8 cellular contexts compared by ENCODE assay signal in genomic region chr12:42590324-42590934, GRCh38. TPM values are rescaled to one million over a fixed set of nuclear protein-coding genes. Genes with fewer than 3 reads are reported as not detected.
DNase-seq lines count a peak whose midpoint lies in the region; ATAC-seq and TF ChIP-seq lines count a peak whose summit lies in the region.

No MANE protein-coding gene starts in this region.

- H3K4me3 Mint-ChIP-seq in naive B cell: peak overlapping the region; percentile 83 to 96 (median 92)

- peak; percentile 65 for DNase-seq in Right ventricle myocardium inferior (ENCODE audit: missing footprints)
- DNase-seq in cardiac septum (ENCODE audit: low spot score): no peak
- no peak for DNase-seq in SK-N-MC (ENCODE audit: low read depth, low spot score)
- DNase-seq in epithelial cell of esophagus (ENCODE audit: low read depth): peak; percentile 28
- peak; percentile 32 for DNase-seq in naive B cell
- no peak for DNase-seq in NCI-H345 treated with DMSO at 0.1 percent for 48 hours (lab: John Stamatoyannopoulos, UW; ENCODE audit: unreplicated experiment)
- no peak for DNase-seq in iPS-NIHi7 (ENCODE audit: extremely low spot score)
- DNase-seq in HUDEP-2 (lab: John Stamatoyannopoulos, UW; ENCODE audit: unreplicated experiment in 76 of 76): no peak

- peaks cover 12 to 23% (median 16%) of the 10 kb centered on the region in 3 donors for H3K4me1 Mint-ChIP-seq in naive B cell

- no peaks in the 10 kb centered on the region for H3K36me3 ChIP-seq in SK-N-MC (ENCODE audit: insufficient read depth, low read length)

- H3K9me3 Mint-ChIP-seq in naive B cell: no peaks in the 10 kb centered on the region

- ATAC-seq in Right ventricle myocardium inferior: peak; percentile 41
- ATAC-seq in naive B cell (ENCODE audit: low read depth in 2 of 2): peak; percentile 18 to 32

- H3K27me3 Mint-ChIP-seq in naive B cell: peaks cover 44 to 58% (median 54%) of the 10 kb centered on the region in 3 donors

- TF ChIP-seq CTCF in epithelial cell of esophagus (IDR thresholded peaks at IDR 0.05; ENCODE audit: insufficient read depth, low read depth, low read length, missing control alignments): peak; percentile 12

- no peaks in the 10 kb centered on the region for H3K9me3 ChIP-seq in SK-N-MC (ENCODE audit: low read depth, low read length)

- peak overlapping the region; percentile 91 for H3K4me3 ChIP-seq in SK-N-MC
- peak overlapping the region; percentile 60 for H3K4me3 ChIP-seq in epithelial cell of esophagus (ENCODE audit: low read length)

- no peaks in the 10 kb centered on the region for H3K36me3 Mint-ChIP-seq in naive B cell

- intact Hi-C loops in Right ventricle myocardium inferior (cut with DNase I) (loop anchor here (5.0 kb wide), 1 partner anchor 202 kb away; no protein-coding TSS in a partner anchor), cardiac septum (cut with DNase I) (loop anchor here (5.0 kb wide), 3 partner anchors 42 to 692 kb away; no protein-coding TSS in a partner anchor)

- H3K27ac ChIP-seq in SK-N-MC: no peak overlapping the region

- H3K9ac ChIP-seq in SK-N-MC (ENCODE audit: insufficient read length): peak overlapping the region; percentile 75

- H3K27ac Mint-ChIP-seq in naive B cell: peak overlapping the region in 3 of 6 donors; percentile 76 to 92 (median 78)

RNA-seq across cellular contexts. Expression of gene PRICKLE1, which starts 0.9 kb away (rescaled TPM):
- total RNA-seq in Right ventricle myocardium inferior: 14.5 TPM
- 34.3 TPM for total RNA-seq in cardiac septum
- polyA plus RNA-seq in naive B cell (ENCODE audit: low read depth in 6 of 6): 10 to 100 TPM; 16.9 to 45.2 (median 35.4) TPM

Comparison
In these comparisons a context has a peak if more than half of its experiments do, and no peak if none do; other contexts are left out.
1. DNase-seq: peak in Right ventricle myocardium inferior (single experiment), epithelial cell of esophagus (single experiment) and naive B cell (single experiment); none in cardiac septum (single experiment), SK-N-MC (single experiment), NCI-H345 treated with DMSO at 0.1 percent for 48 hours (single experiment), iPS-NIHi7 (single experiment) and HUDEP-2 (0 of 76).